ENCODE assay signal across 8 cellular contexts in the genomic region with DNA sequence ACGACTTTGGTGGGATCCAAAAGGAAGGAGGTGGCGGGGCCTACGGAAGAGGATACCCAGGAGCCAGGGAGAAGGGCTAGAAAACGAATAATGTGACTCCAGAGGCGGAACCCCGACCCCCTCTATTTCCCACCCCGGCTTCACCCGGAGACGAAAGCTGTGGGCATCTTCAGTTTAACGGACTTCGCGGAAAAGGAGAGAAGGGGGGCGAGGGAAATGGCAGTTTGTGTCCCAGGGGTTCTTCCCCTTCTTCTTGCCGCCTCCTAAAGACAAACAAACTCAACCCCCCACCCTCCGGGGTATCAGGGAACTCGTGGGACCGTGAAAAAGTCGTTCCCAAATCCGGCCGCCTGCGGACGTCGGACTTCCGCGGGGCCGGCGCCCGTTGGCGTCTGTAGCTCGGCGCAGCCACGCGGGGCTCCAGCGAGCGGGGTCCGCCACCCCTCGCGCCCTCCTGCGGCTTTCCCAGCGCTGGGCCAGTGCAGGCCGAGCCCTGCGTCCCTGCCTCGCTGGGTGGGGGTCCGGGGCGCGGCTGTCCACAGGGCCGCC. TPM values are rescaled to one million over a fixed set of nuclear protein-coding genes. Genes with fewer than 3 reads are reported as not detected.
DNase-seq lines count a peak whose midpoint lies in the region; ATAC-seq and TF ChIP-seq lines count a peak whose summit lies in the region.

No MANE protein-coding gene starts in this region.

- ATAC-seq in HG03135 (IDR thresholded peaks at IDR 0.05; ENCODE audit: unreplicated experiment) = peak; percentile 37
- ATAC-seq in HG03520 (IDR thresholded peaks at IDR 0.05; ENCODE audit: unreplicated experiment) = no peak

- DNase-seq in DMS53 (lab: John Stamatoyannopoulos, UW) (peak; percentile 75), DMS53 treated with DMSO at 0.1 percent for 48 hours (lab: John Stamatoyannopoulos, UW; ENCODE audit: unreplicated experiment) (no peak), foreskin fibroblast (peak in 1 of 2 donors; percentile 65), prostate gland (ENCODE audit: low spot score) (no peak), NCI-H226 (no peak)
- DNase-seq in activated CD4-positive, CD25-positive, alpha-beta regulatory T cell treated with anti-CD3 and anti-CD28 coated beads, Interleukin-2, amount 50 U/mL, for 72 hours = peak; percentile 54

- peak overlapping the region; percentile 38 to 68 for H3K27ac ChIP-seq in prostate gland

- TF ChIP-seq POLR2A in prostate gland (IDR thresholded peaks at IDR 0.05) = no peak

- WGBS in prostate gland = 5% methylated on average over 41 of the region's 47 CpGs

- no peaks in the 10 kb centered on the region for H3K36me3 ChIP-seq in prostate gland

- peak overlapping the region; percentile 50 to 67 for H3K4me3 ChIP-seq in foreskin fibroblast (ENCODE audit: low read depth in 1 of 2, low read length in 2 of 2)
- H3K4me3 ChIP-seq in prostate gland = peak overlapping the region; percentile 36 to 40

- TF ChIP-seq CTCF in foreskin fibroblast (IDR thresholded peaks at IDR 0.05; ENCODE audit: low read depth, low read length) (no peak), prostate gland (IDR thresholded peaks at IDR 0.05) (no peak)

- H3K4me1 ChIP-seq in prostate gland (replicated peaks) = no peaks in the 10 kb centered on the region

- peaks cover 19% of the 10 kb centered on the region for H3K27me3 ChIP-seq in prostate gland (replicated peaks; ENCODE audit: insufficient read depth)

- H3K9me3 ChIP-seq in prostate gland = no peaks in the 10 kb centered on the region

- intact Hi-C loops in prostate gland (cut with DNase I) = no loop called here

RNA-seq across cellular contexts. Expression of gene LEF1, which starts 3.6 kb away (rescaled TPM):
- total RNA-seq in prostate gland = 10 to 100 TPM; 22.4 to 26.8 TPM

Comparison
In these comparisons a context has a peak if more than half of its experiments do, and no peak if none do; other contexts are left out.
1. DNase-seq: peak in DMS53 (single experiment) and activated CD4-positive, CD25-positive, alpha-beta regulatory T cell treated with anti-CD3 and anti-CD28 coated beads, Interleukin-2, amount 50 U/mL, for 72 hours (single experiment); none in DMS53 treated with DMSO at 0.1 percent for 48 hours (single experiment), prostate gland (single experiment) and NCI-H226 (single experiment).